ENCODE assay signal across 10 cellular contexts in the genomic region with DNA sequence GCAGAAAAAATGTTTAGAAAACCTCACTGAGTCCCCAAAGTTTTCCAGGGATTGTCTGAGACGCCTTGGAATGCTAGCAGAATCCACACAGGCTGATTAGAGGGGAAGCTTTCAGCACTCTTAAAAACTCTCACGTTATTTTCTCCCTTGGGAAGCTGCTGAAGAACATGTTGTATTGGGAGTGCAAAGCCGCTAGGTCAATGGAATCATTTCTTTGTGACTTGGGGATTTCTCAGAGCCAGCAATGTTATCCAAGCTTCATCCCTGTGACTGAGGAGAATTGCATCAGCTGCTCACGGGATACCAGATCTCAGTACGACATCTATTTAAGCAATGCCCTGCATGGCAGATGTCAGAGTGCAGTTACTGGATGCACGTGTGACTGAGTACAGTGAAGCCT.
DNase-seq lines count a peak whose midpoint lies in the region; ATAC-seq and TF ChIP-seq lines count a peak whose summit lies in the region.
"Had no signal": no experiment of that assay in that cellular context is flagged by ENCODE, and none has a peak within 500 bp of the region (broad histone marks: within the 10 kb centered on the region; RNA-seq: fewer than 3 reads in every experiment).

No MANE protein-coding gene starts in this region.

- H3K4me3 Mint-ChIP-seq in HFFc6 (0 out of 2 replicates have a peak overlapping the region, but pooled peaks have one; percentile 13), chondrocyte (ENCODE audit: unreplicated experiment) (peak overlapping the region; percentile 13)
- H3K4me3 Mint-ChIP-seq: activated T-helper 17 cell treated with anti-CD3 and anti-CD28 coated beads, Interleukin-2, amount 50 U/mL, for 72 hours had no signal

- H3K36me3 Mint-ChIP-seq in HFFc6 (ENCODE audit: low read depth), result no peaks in the 10 kb centered on the region
- peaks cover 11% of the 10 kb centered on the region for H3K36me3 Mint-ChIP-seq in chondrocyte (ENCODE audit: low read depth)

- H3K27ac ChIP-seq in right cardiac atrium (ENCODE audit: low read length), result no peak overlapping the region
- H3K27ac ChIP-seq in gastrocnemius medialis, result peak overlapping the region; percentile 59 to 75 (median 72)

- WGBS in right cardiac atrium, result 28% methylated on average over 6 of the region's 6 CpGs

- peak in 1 of 2 donors; percentile 14 for TF ChIP-seq POLR2A in gastrocnemius medialis (IDR thresholded peaks at IDR 0.05)

- peak; percentile 91 to 95 for ATAC-seq in right cardiac atrium
- peak; percentile 100 for ATAC-seq in gastrocnemius medialis
- no peak for ATAC-seq in HG02981 (IDR thresholded peaks at IDR 0.05; ENCODE audit: unreplicated experiment)
- ATAC-seq in HG03460 (IDR thresholded peaks at IDR 0.05; ENCODE audit: unreplicated experiment), result no peak
- ATAC-seq: activated T-helper 17 cell treated with anti-CD3 and anti-CD28 coated beads, Interleukin-2, amount 50 U/mL, for 72 hours had no signal

- intact Hi-C loops in right cardiac atrium (cut with DNase I) (no loop called here), gastrocnemius medialis (cut with DNase I; ENCODE audit: low total_unique reads) (loop anchor here (1.0 to 5.0 kb wide), 6 partner anchors 22 to 646 kb away; no protein-coding TSS in a partner anchor)

- H3K4me1 ChIP-seq in right cardiac atrium (ENCODE audit: control insufficient read depth, insufficient read depth, low read length), result no peaks in the 10 kb centered on the region
- peaks cover 10 to 11% of the 10 kb centered on the region in 2 donors for H3K4me1 ChIP-seq in gastrocnemius medialis

- H3K27me3 Mint-ChIP-seq in HFFc6 (ENCODE audit: insufficient read depth) (no peaks in the 10 kb centered on the region), chondrocyte (ENCODE audit: low read depth) (no peaks in the 10 kb centered on the region)

- H3K36me3 ChIP-seq in gastrocnemius medialis, result no peaks in the 10 kb centered on the region

- H3K9me3 Mint-ChIP-seq in HFFc6, result no peaks in the 10 kb centered on the region
- H3K9me3 Mint-ChIP-seq in chondrocyte (ENCODE audit: low read depth), result peaks cover 18% of the 10 kb centered on the region

- H3K4me3 ChIP-seq in right cardiac atrium (ENCODE audit: low read length) (no peak overlapping the region), gastrocnemius medialis (no peak overlapping the region)

- TF ChIP-seq CTCF in HFFc6 (IDR thresholded peaks at IDR 0.05) (no peak), chondrocyte (IDR thresholded peaks at IDR 0.05) (no peak), gastrocnemius medialis (IDR thresholded peaks at IDR 0.05 in 4 of 5, conservative IDR thresholded peaks at IDR 0.05 in 1 of 5) (no peak)

- H3K27me3 ChIP-seq in right cardiac atrium (ENCODE audit: control insufficient read depth, insufficient read depth) (no peaks in the 10 kb centered on the region), gastrocnemius medialis (no peaks in the 10 kb centered on the region)

- in situ Hi-C loops in gastrocnemius medialis (cut with MboI; ENCODE audit: low sequenced_read_pairs in 4 of 4), result loop anchor here in 2 of 4 donors (10.0 to 25.0 kb wide), 3 partner anchors 261 to 631 kb away; no protein-coding TSS in a partner anchor

- H3K9me3 ChIP-seq in right cardiac atrium (ENCODE audit: control insufficient read depth, low read length) (no peaks in the 10 kb centered on the region), gastrocnemius medialis (no peaks in the 10 kb centered on the region)

- peak; percentile 11 for DNase-seq in HFFc6
- DNase-seq in chondrocyte (ENCODE audit: low spot score), result no peak
- DNase-seq in right cardiac atrium, result peak; percentile 55 to 61 (median 56)
- peak; percentile 86 for DNase-seq in gastrocnemius medialis
- no peak for DNase-seq in AML-193 (lab: John Stamatoyannopoulos, UW)
- no peak for DNase-seq in hippocampal formation (lab: John Stamatoyannopoulos, UW)
- DNase-seq: NCI-H146 had no signal

- H3K27ac Mint-ChIP-seq in HFFc6, result 0 out of 2 replicates have a peak overlapping the region, but pooled peaks have one; percentile 15
- peak overlapping the region; percentile 98 for H3K27ac Mint-ChIP-seq in chondrocyte (ENCODE audit: unreplicated experiment)
- H3K27ac Mint-ChIP-seq: activated T-helper 17 cell treated with anti-CD3 and anti-CD28 coated beads, Interleukin-2, amount 50 U/mL, for 72 hours had no signal

- H3K4me1 Mint-ChIP-seq in HFFc6 (ENCODE audit: low read depth) (peaks cover 17% of the 10 kb centered on the region), chondrocyte (ENCODE audit: low read depth) (peaks cover 43% of the 10 kb centered on the region)
- H3K4me1 Mint-ChIP-seq: activated T-helper 17 cell treated with anti-CD3 and anti-CD28 coated beads, Interleukin-2, amount 50 U/mL, for 72 hours had no signal

Comparison
In these comparisons a context has a peak if more than half of its experiments do, and no peak if none do; other contexts are left out.
1. DNase-seq: peak in HFFc6 (single experiment), right cardiac atrium (3 of 3) and gastrocnemius medialis (2 of 2); none in chondrocyte (single experiment), AML-193 (0 of 2) and hippocampal formation (0 of 2).
2. ATAC-seq: peak in right cardiac atrium (2 of 2) and gastrocnemius medialis (2 of 2); none in HG02981 (single experiment) and HG03460 (single experiment).